ENCODE assay signal across 15 cellular contexts in the genomic region with DNA sequence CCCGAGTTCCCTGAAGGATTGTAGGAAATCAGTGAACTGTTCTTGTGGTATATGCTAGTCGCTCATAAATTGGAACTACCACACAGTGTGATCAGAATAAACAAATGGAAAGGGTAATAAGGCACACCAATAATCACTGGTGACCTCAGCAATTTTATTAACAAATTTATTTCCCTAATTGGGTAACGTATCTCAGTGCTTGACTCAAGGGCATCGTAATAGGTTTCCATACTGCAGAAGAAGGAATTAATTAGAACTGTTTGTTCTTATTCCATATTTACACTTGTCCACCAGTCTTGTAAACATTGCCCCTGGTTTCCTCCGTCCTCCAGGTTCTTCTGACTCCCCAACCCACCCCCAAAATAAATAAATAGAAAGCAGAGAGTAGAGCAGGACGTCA. TPM values are rescaled to one million over a fixed set of nuclear protein-coding genes. Genes with fewer than 3 reads are reported as not detected.
DNase-seq lines count a peak whose midpoint lies in the region; ATAC-seq and TF ChIP-seq lines count a peak whose summit lies in the region.
"Had no signal": no experiment of that assay in that cellular context is flagged by ENCODE, and none has a peak within 500 bp of the region (broad histone marks: within the 10 kb centered on the region; RNA-seq: fewer than 3 reads in every experiment).

No MANE protein-coding gene starts in this region.

- H3K4me1 ChIP-seq in right atrium auricular region (peaks cover 0 to 9% of the 10 kb centered on the region in 2 donors), PC-9 (replicated peaks; ENCODE audit: insufficient read depth) (peaks cover 53% of the 10 kb centered on the region), psoas muscle (peaks cover 6% of the 10 kb centered on the region), adrenal gland (replicated peaks in 1 of 2) (peaks cover 0 to 6% of the 10 kb centered on the region in 2 donors)

- WGBS in psoas muscle, 3 donors, result 53 to 84% (median 74%) methylated on average over 6 of the region's 6 CpGs
- 52 to 85% (median 57%) methylated on average over 6 of the region's 6 CpGs for WGBS in adrenal gland, 4 donors

- peaks cover 27% of the 10 kb centered on the region for H3F3A ChIP-seq in PC-9 (ENCODE audit: insufficient read depth, low read depth)

- H4K20me1 ChIP-seq in PC-9 (ENCODE audit: insufficient read depth), result no peaks in the 10 kb centered on the region

- no peak overlapping the region for H2AFZ ChIP-seq in PC-9

- H3K9me2 ChIP-seq in PC-9 (ENCODE audit: insufficient read depth), result no peaks in the 10 kb centered on the region
- H3K9me2 ChIP-seq: SK-N-SH had no signal

- TF ChIP-seq CTCF in right atrium auricular region (IDR thresholded peaks at IDR 0.05), result no peak
- TF ChIP-seq CTCF in PC-9 (conservative IDR thresholded peaks at IDR 0.05), result no peak
- no peak for TF ChIP-seq CTCF in psoas muscle (IDR thresholded peaks at IDR 0.05)
- TF ChIP-seq CTCF in adrenal gland (IDR thresholded peaks at IDR 0.05), result no peak

- no peaks in the 10 kb centered on the region for H3K79me2 ChIP-seq in PC-9 (ENCODE audit: low read depth)

- H3K27ac ChIP-seq in right atrium auricular region (peak overlapping the region; percentile 31 to 74), PC-9 (no peak overlapping the region), psoas muscle (peak overlapping the region; percentile 69), adrenal gland (no peak overlapping the region)

- no peak for DNase-seq in right atrium auricular region (ENCODE audit: low spot score)
- DNase-seq in left cardiac atrium, result no peak
- DNase-seq in PC-9, result no peak
- DNase-seq in psoas muscle, result no peak
- DNase-seq in DMS 273 treated with DMSO at 0.1 percent for 48 hours (lab: John Stamatoyannopoulos, UW), result no peak
- DNase-seq in NCI-H345 (lab: John Stamatoyannopoulos, UW), result no peak
- DNase-seq in adrenal gland, result no peak
- DNase-seq: AML-193; CD4-positive, alpha-beta T cell; EL; Kasumi-1; NCI-H1417 treated with DMSO at 0.1 percent for 48 hours; NCI-H524; NK-92 treated with Interleukin-12 subunit alpha and Interleukin-12 subunit beta, amount 100 ng/mL, for 24 hours; SK-N-SH had no signal

- CTCF ChIA-PET in PC-9 (lab: Charles Lee), result no interaction called here

- H3K4me3 ChIP-seq in right atrium auricular region (no peak overlapping the region), PC-9 (no peak overlapping the region), psoas muscle (no peak overlapping the region), adrenal gland (no peak overlapping the region)

- no TSS peak for BruUV-seq in PC-9 (replicated peaks; lab: Mats Ljungman, UMichigan)

- POLR2A ChIA-PET in PC-9 (lab: Charles Lee; ENCODE audit: unreplicated experiment), result interaction anchor here (0.6 to 0.8 kb wide), 2 partner anchors 155 to 242 kb away, joined by 5 to 31 read pairs; no protein-coding TSS in a partner anchor

- H3K27me3 ChIP-seq in right atrium auricular region (no peaks in the 10 kb centered on the region), PC-9 (ENCODE audit: insufficient read depth, low read depth) (no peaks in the 10 kb centered on the region), psoas muscle (ENCODE audit: insufficient read depth in 3 of 3, low read length in 2 of 3) (no peaks in the 10 kb centered on the region), adrenal gland (no peaks in the 10 kb centered on the region)

- intact Hi-C loops in left cardiac atrium (cut with DNase I) (no loop called here), PC-9 (cut with micrococcal nuclease; ENCODE audit: unreplicated experiment) (no loop called here), psoas muscle (cut with DNase I) (no loop called here), adrenal gland (cut with DNase I) (no loop called here)

- no peak for TF ChIP-seq POLR2A in adrenal gland (IDR thresholded peaks at IDR 0.05)

- H3K36me3 ChIP-seq in right atrium auricular region (peaks cover 24% of the 10 kb centered on the region), PC-9 (ENCODE audit: low read depth) (no peaks in the 10 kb centered on the region), psoas muscle (ENCODE audit: insufficient read depth in 1 of 2, low read depth in 1 of 2) (peaks cover 3 to 52% of the 10 kb centered on the region in 2 donors), adrenal gland (replicated peaks in 1 of 2) (no peaks in the 10 kb centered on the region)

- ATAC-seq in left cardiac atrium (no peak), psoas muscle (no peak)

- peak overlapping the region; percentile 42 for H3K4me2 ChIP-seq in PC-9
- H3K4me2 ChIP-seq: SK-N-SH had no signal

- H3K9me3 ChIP-seq in right atrium auricular region, result no peaks in the 10 kb centered on the region
- H3K9me3 ChIP-seq in PC-9 (ENCODE audit: insufficient read depth, low read depth), result no peaks in the 10 kb centered on the region
- no peaks in the 10 kb centered on the region for H3K9me3 ChIP-seq in psoas muscle
- H3K9me3 ChIP-seq in adrenal gland (replicated peaks in 1 of 3), result no peaks in the 10 kb centered on the region
- H3K9me3 ChIP-seq: SK-N-SH had no signal

RNA-seq across cellular contexts. Expression of a gene that starts 10.0 kb away (rescaled TPM):
- total RNA-seq in right atrium auricular region (100 to 1,000 TPM in 1 of 2 donors, 10 to 100 TPM in 1; 69.1 to 143 TPM), left cardiac atrium (100 to 1,000 TPM; 183 to 203 TPM), PC-9 (2021) (71.2 and 72.9 TPM in 2 replicates), psoas muscle (100 to 1,000 TPM; 118 to 184 (median 145) TPM), adrenal gland (10 to 100 TPM in 7 of 8 donors, 1 to 10 TPM in 1; 7.4 to 89.8 (median 50.8) TPM)
- polyA plus RNA-seq in psoas muscle (100 to 1,000 TPM; 129 to 158 (median 141) TPM), adrenal gland (100 to 1,000 TPM in 2 of 3 donors, 10 to 100 TPM in 1; 74.9 to 214 (median 168) TPM)

RNA-seq across cellular contexts. Expression of a gene that starts 25.2 kb away (rescaled TPM):
- 10 to 100 TPM; 17.3 to 29.9 TPM for total RNA-seq in right atrium auricular region
- total RNA-seq in left cardiac atrium, result 10 to 100 TPM; 23.8 to 29.4 TPM
- total RNA-seq in PC-9 (2021), result not detected in 2 replicates
- total RNA-seq in psoas muscle, result 100 to 1,000 TPM; 113 to 363 (median 306) TPM
- polyA plus RNA-seq in psoas muscle, result 100 to 1,000 TPM in 2 of 3 donors, 10 to 100 TPM in 1; 95.7 to 220 (median 175) TPM
- 1 to 10 TPM in 3 of 8 donors, under 1 TPM in 2, not detected in 3; 0.22 to 1.6 (median 1.1) TPM for total RNA-seq in adrenal gland
- polyA plus RNA-seq in adrenal gland, result under 1 TPM; 0.32 to 0.71 (median 0.44) TPM
- total RNA-seq: CD4-positive, alpha-beta T cell had no signal

Comparison
In these comparisons a context has a peak if more than half of its experiments do, and no peak if none do; other contexts are left out.
1. H3K27ac ChIP-seq: peak in right atrium auricular region (2 of 2) and psoas muscle (single experiment); none in PC-9 (single experiment) and adrenal gland (0 of 5).
2. RNA of a gene that starts 25.2 kb away (total RNA-seq): 113 to 363 TPM in psoas muscle, 17.3 to 29.9 TPM in right atrium auricular region and 23.8 to 29.4 TPM in left cardiac atrium; 0.22 to 1.6 TPM in adrenal gland and not detected in PC-9; every median in the first group is over 4 times any median in the second.